Comparison of ENCODE assay signal across 8 cellular contexts in genomic region chr16:78099372-78100161, GRCh38. TPM values are rescaled to one million over a fixed set of nuclear protein-coding genes. Genes with fewer than 3 reads are reported as not detected.
DNase-seq lines count a peak whose midpoint lies in the region; ATAC-seq, FAIRE-seq and TF ChIP-seq lines count a peak whose summit lies in the region.

TSS of gene WWOX (plus strand) at chr16:78099654.

- peaks cover 23% of the 10 kb centered on the region for H3K4me1 ChIP-seq in keratinocyte (ENCODE audit: control insufficient read depth, extremely low read depth, insufficient read depth, low read length)

- H3K36me3 ChIP-seq in keratinocyte (ENCODE audit: control insufficient read depth in 2 of 2, extremely low read depth in 1 of 2, insufficient read depth in 2 of 2, low read length in 2 of 2) = no peaks in the 10 kb centered on the region

- peak within 1 kb of the TSS; percentile 89 for H3K9ac ChIP-seq in keratinocyte (ENCODE audit: control insufficient read depth, extremely low read depth, insufficient read depth, low read length)

- peak; percentile 71 to 96 (median 78) for TF ChIP-seq CTCF in keratinocyte (optimal IDR thresholded peaks at IDR 0.05 in 1 of 3, IDR thresholded peaks at IDR 0.05 in 1 of 3, conservative IDR thresholded peaks at IDR 0.05 in 1 of 3; ENCODE audit: extremely low read depth in 1 of 3, insufficient read depth in 2 of 3, low read length in 3 of 3)

- H3K27me3 ChIP-seq in keratinocyte (ENCODE audit: control insufficient read depth, extremely low read depth, insufficient read depth, low read length) = no peaks in the 10 kb centered on the region

- peak within 1 kb of the TSS; percentile 91 for H3K4me2 ChIP-seq in keratinocyte (ENCODE audit: control insufficient read depth, extremely low read depth, insufficient read depth, low read depth, low read length)

- no peaks in the 10 kb centered on the region for H3K9me3 ChIP-seq in keratinocyte (ENCODE audit: control insufficient read depth, low read depth, low read length)

- peaks cover 6% of the 10 kb centered on the region for H3K79me2 ChIP-seq in keratinocyte (ENCODE audit: control insufficient read depth, insufficient read depth, low read length)

- peak; percentile 96 for ATAC-seq in GM19025 (IDR thresholded peaks at IDR 0.05; ENCODE audit: low read depth, unreplicated experiment)
- peak; percentile 96 for ATAC-seq in HG03342 (IDR thresholded peaks at IDR 0.05; ENCODE audit: unreplicated experiment)
- peak; percentile 96 to 97 for ATAC-seq in activated CD4-positive, CD25-positive, alpha-beta regulatory T cell treated with anti-CD3 and anti-CD28 coated beads, Interleukin-2, amount 50 U/mL, for 24 hours

- no peaks in the 10 kb centered on the region for H3K9me1 ChIP-seq in keratinocyte (ENCODE audit: control insufficient read depth, extremely low read depth, insufficient read depth, low read length)

- H2AFZ ChIP-seq in keratinocyte (ENCODE audit: control insufficient read depth, low read length) = peak within 1 kb of the TSS; percentile 100

- peak within 1 kb of the TSS; percentile 86 for H3K27ac ChIP-seq in keratinocyte (ENCODE audit: control insufficient read depth, insufficient read depth, low read length)

- dilution Hi-C loops in keratinocyte (cut with MboI; ENCODE audit: extremely low pct_ligation_motif_present, low sequenced_read_pairs) = no loop called here

- FAIRE-seq in keratinocyte (lab: Jason Lieb, UNC) = peak; percentile 61

- peak; percentile 99 for DNase-seq in AG20443 (ENCODE audit: low spot score)
- DNase-seq in NCI-H345 treated with DMSO at 0.1 percent for 48 hours (lab: John Stamatoyannopoulos, UW; ENCODE audit: unreplicated experiment) = peak; percentile 97
- peak; percentile 82 to 92 for DNase-seq in cerebellar nuclear complex (lab: John Stamatoyannopoulos, UW)
- peak; percentile 80 for DNase-seq in keratinocyte (ENCODE audit: low read depth, low spot score)
- peak; percentile 90 to 91 for DNase-seq in stimulated activated CD4-positive, alpha-beta T cell treated with anti-CD3 and anti-CD28 coated beads, Interleukin-15, amount 100 ng/mL, for 1 hour (ENCODE audit: low read depth in 1 of 2, low spot score in 1 of 2)

- H3K4me3 ChIP-seq in keratinocyte (ENCODE audit: control insufficient read depth in 2 of 3, extremely low read depth in 1 of 3, insufficient read depth in 2 of 3, low read depth in 1 of 3, low read length in 3 of 3) = peak within 1 kb of the TSS; percentile 84 to 92 (median 88)

- H4K20me1 ChIP-seq in keratinocyte (ENCODE audit: control insufficient read depth, extremely low read depth, insufficient read depth, low read length) = no peaks in the 10 kb centered on the region

RNA-seq across cellular contexts. Expression of gene WWOX, which starts in this region (rescaled TPM):
- 2.9 to 5.8 TPM (median 5.1 TPM) in 3 replicates for polyA plus RNA-seq in keratinocyte
- 10.4 TPM for polyA plus RNA-seq in keratinocyte (2011; ENCODE audit: low read depth)
- 2.3 and 4.2 TPM in 2 replicates for polyA plus RNA-seq in keratinocyte (2011; cell fraction: cytosol; rRNA removed)
- 3.7 and 4.8 TPM in 2 replicates for polyA plus RNA-seq in keratinocyte (2011; cell fraction: nucleus; rRNA removed)
- polyA plus RNA-seq in keratinocyte (2012; ENCODE audit: low replicate concordance) = 3.7 and 7.2 TPM in 2 replicates
- polyA minus RNA-seq in keratinocyte = 0.79 to 8.6 TPM (median 4.0 TPM) in 3 replicates
- 5.2 TPM for polyA minus RNA-seq in keratinocyte (2011; cell fraction: cytosol; rRNA and poly(A)+ RNA removed)
- polyA minus RNA-seq in keratinocyte (2011; cell fraction: nucleus; rRNA and poly(A)+ RNA removed) = 3.7 and 13.0 TPM in 2 replicates

Comparison
In these comparisons a context has a peak if more than half of its experiments do, and no peak if none do; other contexts are left out.
1. Peak in every context shown above with its lines: DNase-seq, ATAC-seq, H3K4me3 ChIP-seq and H3K27ac ChIP-seq.